Comparison of ENCODE assay signal across 12 cellular contexts in the genomic region with DNA sequence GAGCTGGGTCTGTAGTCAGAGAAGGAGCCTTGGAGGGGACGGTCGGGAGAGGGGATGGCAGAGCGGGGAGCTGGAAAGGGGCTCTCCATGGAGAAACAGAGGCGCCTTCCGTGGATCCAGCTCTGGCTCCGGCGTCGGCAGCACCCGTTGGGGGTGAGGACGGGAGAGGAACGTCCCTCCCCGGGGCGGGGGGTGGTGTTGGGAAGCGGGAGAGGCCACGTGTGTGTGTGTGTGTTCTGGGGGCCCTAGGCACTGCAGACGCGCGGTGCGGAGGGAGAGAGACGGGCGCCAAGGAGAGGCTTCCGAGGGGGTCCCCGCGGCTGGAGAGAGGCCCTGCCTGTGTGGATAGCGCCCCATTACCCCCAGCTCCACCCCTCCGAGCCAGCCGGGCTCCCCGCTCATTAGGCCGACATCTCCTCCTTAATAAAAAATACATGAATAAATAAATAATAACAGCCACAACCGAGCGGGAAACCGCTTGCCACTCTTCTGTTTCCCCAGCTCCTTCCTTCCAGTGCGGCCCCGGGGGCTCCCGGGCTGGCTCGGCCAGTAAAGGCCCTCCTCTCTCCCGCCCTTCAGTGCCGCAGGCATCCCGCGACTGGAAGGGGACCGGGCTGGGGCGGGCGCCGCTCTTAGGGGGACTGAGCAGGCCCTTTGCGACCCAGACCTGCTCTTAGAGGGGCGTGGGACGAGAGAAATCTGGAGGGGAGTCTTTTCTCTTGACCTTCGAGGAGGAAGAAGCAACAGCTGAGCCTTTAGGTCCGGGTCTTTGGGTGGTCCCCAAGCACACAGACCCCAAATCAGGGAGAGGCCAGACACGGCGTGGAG.
DNase-seq lines count a peak whose midpoint lies in the region; ATAC-seq and TF ChIP-seq lines count a peak whose summit lies in the region.
"Had no signal": no experiment of that assay in that cellular context is flagged by ENCODE, and none has a peak within 500 bp of the region (broad histone marks: within the 10 kb centered on the region; RNA-seq: fewer than 3 reads in every experiment).

No MANE protein-coding gene starts in this region.

- H2BK120ac ChIP-seq in H9 (ENCODE audit: low read depth, low read length, poor library complexity, severe bottlenecking): no peak overlapping the region

- peaks cover 3% of the 10 kb centered on the region; the same call in 1 of the 2 replicates for H3K4me1 ChIP-seq in H9 (ENCODE audit: insufficient read depth, low read length)
- H3K4me1 ChIP-seq in iPS-15b (ENCODE audit: control insufficient read depth, insufficient read depth, low read length): peaks cover 3% of the 10 kb centered on the region
- H3K4me1 ChIP-seq in mucosa of descending colon (ENCODE audit: low read depth): no peaks in the 10 kb centered on the region

- H3K4ac ChIP-seq in H9 (ENCODE audit: low read depth, low read length): no peak overlapping the region

- TF ChIP-seq CTCF in H9 (conservative IDR thresholded peaks at IDR 0.05) (no peak), WTC11 (IDR thresholded peaks at IDR 0.05) (no peak), mucosa of descending colon (IDR thresholded peaks at IDR 0.05) (no peak)

- H3K4me3 Mint-ChIP-seq in H9: no peak overlapping the region
- H3K4me3 Mint-ChIP-seq in WTC11: peak overlapping the region; percentile 43
- H3K4me3 Mint-ChIP-seq: B cell; CD8-positive, alpha-beta T cell had no signal

- no peak overlapping the region for H3K27ac Mint-ChIP-seq in H9
- no peak overlapping the region for H3K27ac Mint-ChIP-seq in WTC11
- H3K27ac Mint-ChIP-seq: B cell; CD8-positive, alpha-beta T cell had no signal

- no peak overlapping the region for H2BK20ac ChIP-seq in H9 (ENCODE audit: low read depth, low read length, poor library complexity, severe bottlenecking)

- H3K79me1 ChIP-seq in H9 (ENCODE audit: insufficient read depth, low read depth, low read length, poor library complexity, severe bottlenecking): no peaks in the 10 kb centered on the region

- no peaks in the 10 kb centered on the region for H3K9me3 Mint-ChIP-seq in H9
- no peaks in the 10 kb centered on the region for H3K9me3 Mint-ChIP-seq in WTC11
- H3K9me3 Mint-ChIP-seq: CD8-positive, alpha-beta T cell had no signal

- no peak overlapping the region for H3K56ac ChIP-seq in H9 (ENCODE audit: insufficient read length, low read depth, low read length)

- intact Hi-C loops in mucosa of descending colon (cut with DNase I, micrococcal nuclease): no loop called here

- H2BK15ac ChIP-seq in H9 (ENCODE audit: low read depth, low read length): no peak overlapping the region

- no peak overlapping the region for H3K23ac ChIP-seq in H9 (ENCODE audit: insufficient read length, low read depth, low read length)

- H2AFZ ChIP-seq in H9 (ENCODE audit: low read length): no peak overlapping the region

- H3K4me3 ChIP-seq in iPS-15b (ENCODE audit: low read depth, low read length) (peak overlapping the region; percentile 50), mucosa of descending colon (no peak overlapping the region)
- H3K4me3 ChIP-seq: BLaER1 treated with 17β-estradiol and CSF1 and Interleukin-3, amounts not matched to agents 10 nM and 100 nM; GM12878 had no signal

- H3K27ac ChIP-seq in H9 (ENCODE audit: insufficient read length, low read depth, low read length): no peak overlapping the region
- H3K27ac ChIP-seq: BLaER1 treated with 17β-estradiol and CSF1 and Interleukin-3, amounts not matched to agents 10 nM and 100 nM; KMS-11 had no signal

- H3K18ac ChIP-seq in H9 (ENCODE audit: insufficient read length, low read depth, low read length): no peak overlapping the region

- H4K91ac ChIP-seq in H9 (ENCODE audit: insufficient read length, low read depth, low read length): no peak overlapping the region

- DNase-seq in H9: no peak
- DNase-seq in WTC11 (ENCODE audit: low spot score): peak; percentile 26
- DNase-seq in T-helper 1 cell: no peak
- DNase-seq in mucosa of descending colon: no peak
- no peak for DNase-seq in NCI-H128 (lab: John Stamatoyannopoulos, UW; ENCODE audit: unreplicated experiment)

- H3K27me3 ChIP-seq in H9 (ENCODE audit: insufficient read depth, low read length) (peaks cover 8% of the 10 kb centered on the region; the same call in 1 of the 2 replicates), iPS-15b (ENCODE audit: control insufficient read depth, insufficient read depth, low read length) (peaks cover 70% of the 10 kb centered on the region)

- no peaks in the 10 kb centered on the region for H3K79me2 ChIP-seq in H9 (ENCODE audit: insufficient read depth, low read length)

- H4K5ac ChIP-seq in H9 (ENCODE audit: insufficient read length, low read depth, low read length): no peak overlapping the region

- H3K9ac ChIP-seq in H9 (ENCODE audit: extremely low read depth, insufficient read length, low read length) (no peak overlapping the region), iPS-15b (ENCODE audit: low read depth, low read length) (no peak overlapping the region)
- H3K9ac ChIP-seq: BLaER1 treated with 17β-estradiol and CSF1 and Interleukin-3, amounts not matched to agents 10 nM and 100 nM; KMS-11 had no signal

- CTCF ChIA-PET in WTC11 (lab: Charles Lee): interaction anchor here (0.6 to 3.7 kb wide), 14 partner anchors 22 to 207 kb away, joined by 3 to 24 read pairs (median 4); a partner anchor contains a TSS

- no peak overlapping the region for H3T11ph ChIP-seq in H9 (ENCODE audit: low read length)

- peak overlapping the region; percentile 50 for H3K4me2 ChIP-seq in H9 (ENCODE audit: insufficient read depth, insufficient read length, low read length)
- H3K4me2 ChIP-seq: BLaER1 treated with 17β-estradiol and CSF1 and Interleukin-3, amounts not matched to agents 10 nM and 100 nM; KMS-11 had no signal

- H3K4me1 Mint-ChIP-seq in H9: peaks cover 24 to 37% of the 10 kb centered on the region in 2 experiments
- H3K4me1 Mint-ChIP-seq in WTC11: peaks cover 22% of the 10 kb centered on the region

- H4K20me1 ChIP-seq in H9 (ENCODE audit: control insufficient read depth, insufficient read depth, insufficient read length): no peaks in the 10 kb centered on the region

- H3K9me3 ChIP-seq in H9 (ENCODE audit: control insufficient read depth, low read depth, low read length): no peaks in the 10 kb centered on the region
- H3K9me3 ChIP-seq in iPS-15b (ENCODE audit: control insufficient read depth, insufficient read depth, low read length): no peaks in the 10 kb centered on the region
- no peaks in the 10 kb centered on the region for H3K9me3 ChIP-seq in mucosa of descending colon
- H3K9me3 ChIP-seq: BLaER1 treated with 17β-estradiol and CSF1 and Interleukin-3, amounts not matched to agents 10 nM and 100 nM had no signal

- H2BK5ac ChIP-seq in H9 (ENCODE audit: insufficient read length, low read length): no peak overlapping the region

- WGBS in H9 (ENCODE audit: extremely low coverage, insufficient read length, low lambda C conversion rate): no CpG with 5 or more reads among the region's 51 CpGs

- no peak overlapping the region for H2AK5ac ChIP-seq in H9 (ENCODE audit: insufficient read length, low read length)

- H3K27me3 Mint-ChIP-seq in H9 (ENCODE audit: low read depth): peaks cover 40% of the 10 kb centered on the region
- H3K27me3 Mint-ChIP-seq in WTC11 (ENCODE audit: low read depth): peaks cover 53% of the 10 kb centered on the region

- ATAC-seq in WTC11 (peak; percentile 9; the same call in 1 of the 2 replicates), mucosa of descending colon (no peak), GM21717 (IDR thresholded peaks at IDR 0.05; ENCODE audit: unreplicated experiment) (no peak)
- ATAC-seq: CD8-positive, alpha-beta T cell; GM12878 had no signal

- no peaks in the 10 kb centered on the region for H3K36me3 Mint-ChIP-seq in H9 (ENCODE audit: insufficient read depth in 1 of 3, low read depth in 3 of 3)
- no peaks in the 10 kb centered on the region for H3K36me3 Mint-ChIP-seq in WTC11
- H3K36me3 Mint-ChIP-seq: CD8-positive, alpha-beta T cell had no signal

- no peaks in the 10 kb centered on the region for H3K23me2 ChIP-seq in H9 (ENCODE audit: insufficient read length, low read depth, low read length, poor library complexity, severe bottlenecking)

- H2BK12ac ChIP-seq in H9 (ENCODE audit: insufficient read length, low read depth, low read length): no peak overlapping the region

- no peak overlapping the region for H3K14ac ChIP-seq in H9 (ENCODE audit: insufficient read depth, low read length)

- POLR2A ChIA-PET in WTC11 (lab: Charles Lee): interaction anchor here (0.6 to 1.1 kb wide), 3 partner anchors 22 to 182 kb away, joined by 3 to 4 read pairs (median 4); no protein-coding TSS in a partner anchor

- H4K8ac ChIP-seq in H9 (replicated peaks; ENCODE audit: insufficient read length, low read depth, low read length): no peak overlapping the region

- H3K36me3 ChIP-seq in iPS-15b (ENCODE audit: control insufficient read depth, insufficient read depth, low read length): no peaks in the 10 kb centered on the region
- H3K36me3 ChIP-seq in mucosa of descending colon (ENCODE audit: low read depth): no peaks in the 10 kb centered on the region
- H3K36me3 ChIP-seq: BLaER1 treated with 17β-estradiol and CSF1 and Interleukin-3, amounts not matched to agents 10 nM and 100 nM had no signal

TF ChIP-seq in WTC11, 78 proteins besides CTCF, POLR2A, EP300 and RAD21 (continues in another document):
- TF ChIP-seq NR3C1 (CRISPR knock-in tag; conservative IDR thresholded peaks at IDR 0.05; ENCODE audit: low read depth) (no peak), FOXK1 (CRISPR knock-in tag; IDR thresholded peaks at IDR 0.05) (no peak), SMAD3 (CRISPR knock-in tag; IDR thresholded peaks at IDR 0.05; ENCODE audit: borderline replicate concordance) (no peak), ELF4 (CRISPR knock-in tag; IDR thresholded peaks at IDR 0.05; ENCODE audit: low read depth) (no peak), ZNF317 (CRISPR knock-in tag; IDR thresholded peaks at IDR 0.05; ENCODE audit: borderline replicate concordance, low read depth) (no peak), RORB (CRISPR knock-in tag; IDR thresholded peaks at IDR 0.05) (no peak), NFATC4 (CRISPR knock-in tag; IDR thresholded peaks at IDR 0.05) (no peak)
- TF ChIP-seq, protein P1, sequence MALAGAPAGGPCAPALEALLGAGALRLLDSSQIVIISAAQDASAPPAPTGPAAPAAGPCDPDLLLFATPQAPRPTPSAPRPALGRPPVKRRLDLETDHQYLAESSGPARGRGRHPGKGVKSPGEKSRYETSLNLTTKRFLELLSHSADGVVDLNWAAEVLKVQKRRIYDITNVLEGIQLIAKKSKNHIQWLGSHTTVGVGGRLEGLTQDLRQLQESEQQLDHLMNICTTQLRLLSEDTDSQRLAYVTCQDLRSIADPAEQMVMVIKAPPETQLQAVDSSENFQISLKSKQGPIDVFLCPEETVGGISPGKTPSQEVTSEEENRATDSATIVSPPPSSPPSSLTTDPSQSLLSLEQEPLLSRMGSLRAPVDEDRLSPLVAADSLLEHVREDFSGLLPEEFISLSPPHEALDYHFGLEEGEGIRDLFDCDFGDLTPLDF (CRISPR knock-in tag; IDR thresholded peaks at IDR 0.05): no peak
